ENCODE assay signal across 15 cellular contexts in the genomic region with DNA sequence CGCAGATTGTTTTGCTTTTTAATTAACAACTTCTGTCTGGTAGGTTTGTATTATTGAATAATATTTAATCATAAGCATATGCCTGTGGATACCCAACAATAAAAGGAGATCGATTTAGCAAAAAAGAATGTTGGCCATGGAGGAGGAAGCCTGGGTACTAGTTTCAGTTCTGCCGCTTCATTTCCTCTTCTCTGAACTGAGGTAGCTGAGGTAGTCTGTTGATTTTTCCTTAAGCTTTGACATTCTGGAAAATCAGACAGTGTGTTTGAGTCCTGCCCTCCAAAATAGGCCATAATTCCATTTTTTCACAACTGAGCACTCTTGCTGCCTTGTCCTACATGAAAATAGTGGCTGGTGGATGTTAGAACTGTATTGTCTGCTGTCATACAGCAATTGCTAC.
"Had no signal": no experiment of that assay in that cellular context is flagged by ENCODE, and none has a peak within 500 bp of the region (broad histone marks: within the 10 kb centered on the region; RNA-seq: fewer than 3 reads in every experiment).

No MANE protein-coding gene starts in this region.

- H3K4me1 Mint-ChIP-seq: activated naive CD4-positive, alpha-beta T cell treated with anti-CD3 and anti-CD28 coated beads, Interleukin-2, amount 50 U/mL, for 24 hours; immature natural killer cell; nephron; stimulated activated naive CD8-positive, alpha-beta T cell treated with anti-CD3 and anti-CD28 coated beads, Interleukin-15, amount 100 ng/mL, for 72 hours had no signal

- H3K27ac Mint-ChIP-seq: activated CD4-positive, alpha-beta memory T cell treated with anti-CD3 and anti-CD28 coated beads for 36 hours; activated naive CD4-positive, alpha-beta T cell treated with anti-CD3 and anti-CD28 coated beads, Interleukin-2, amount 50 U/mL, for 24 hours; activated T-cell treated with anti-CD3 and anti-CD28 coated beads, Interleukin-2, amount 50 U/mL, for 24 hours; stimulated activated naive CD8-positive, alpha-beta T cell treated with anti-CD3 and anti-CD28 coated beads, Interleukin-15, amount 100 ng/mL, for 72 hours had no signal

- H3K9me3 Mint-ChIP-seq: activated CD4-positive, alpha-beta memory T cell treated with anti-CD3 and anti-CD28 coated beads for 36 hours; activated naive CD4-positive, alpha-beta T cell treated with anti-CD3 and anti-CD28 coated beads, Interleukin-2, amount 50 U/mL, for 24 hours; activated T-cell treated with anti-CD3 and anti-CD28 coated beads, Interleukin-2, amount 50 U/mL, for 24 hours; immature natural killer cell; nephron; stimulated activated naive CD8-positive, alpha-beta T cell treated with anti-CD3 and anti-CD28 coated beads, Interleukin-15, amount 100 ng/mL, for 72 hours had no signal

- H3K27me3 Mint-ChIP-seq: activated CD4-positive, alpha-beta memory T cell treated with anti-CD3 and anti-CD28 coated beads for 36 hours; activated naive CD4-positive, alpha-beta T cell treated with anti-CD3 and anti-CD28 coated beads, Interleukin-2, amount 50 U/mL, for 24 hours; activated T-cell treated with anti-CD3 and anti-CD28 coated beads, Interleukin-2, amount 50 U/mL, for 24 hours; stimulated activated naive CD8-positive, alpha-beta T cell treated with anti-CD3 and anti-CD28 coated beads, Interleukin-15, amount 100 ng/mL, for 72 hours had no signal

- ATAC-seq: right cardiac atrium; stimulated activated naive CD8-positive, alpha-beta T cell treated with anti-CD3 and anti-CD28 coated beads, Interleukin-15, amount 100 ng/mL, for 72 hours had no signal

- H3K4me3 Mint-ChIP-seq: activated CD4-positive, alpha-beta memory T cell treated with anti-CD3 and anti-CD28 coated beads for 36 hours; activated naive CD4-positive, alpha-beta T cell treated with anti-CD3 and anti-CD28 coated beads, Interleukin-2, amount 50 U/mL, for 24 hours; activated T-cell treated with anti-CD3 and anti-CD28 coated beads, Interleukin-2, amount 50 U/mL, for 24 hours; immature natural killer cell; nephron; stimulated activated naive CD8-positive, alpha-beta T cell treated with anti-CD3 and anti-CD28 coated beads, Interleukin-15, amount 100 ng/mL, for 72 hours had no signal

- DNase-seq: activated CD4-positive, alpha-beta memory T cell treated with anti-CD3 and anti-CD28 coated beads for 36 hours; activated CD4-positive, alpha-beta T cell treated with anti-CD3 and anti-CD28 coated beads for 1 hour; activated T-cell treated with anti-CD3 and anti-CD28 coated beads, Interleukin-2, amount 50 U/mL, for 24 hours; adrenal gland; foreskin fibroblast; immature natural killer cell; nucleus accumbens; right cardiac atrium; small intestine; stimulated activated CD4-positive, alpha-beta T cell treated with anti-CD3 and anti-CD28 coated beads, Interleukin-4, amount 100 ng/mL, for 4 hours; stimulated activated CD8-positive, alpha-beta memory T cell treated with anti-CD3 and anti-CD28 coated beads, Interleukin-4, amount 100 ng/mL, for 48 hours; stimulated activated naive CD8-positive, alpha-beta T cell treated with anti-CD3 and anti-CD28 coated beads, Interleukin-15, amount 100 ng/mL, for 72 hours; upper lobe of left lung had no signal
